Comparison of ENCODE assay signal across 9 cellular contexts in genomic region chr17:79033741-79034501, GRCh38. TPM values are rescaled to one million over a fixed set of nuclear protein-coding genes. Genes with fewer than 3 reads are reported as not detected.
DNase-seq lines count a peak whose midpoint lies in the region; ATAC-seq and TF ChIP-seq lines count a peak whose summit lies in the region.
"Had no signal": no experiment of that assay in that cellular context is flagged by ENCODE, and none has a peak within 500 bp of the region (broad histone marks: within the 10 kb centered on the region; RNA-seq: fewer than 3 reads in every experiment).

No MANE protein-coding gene starts in this region.

- peaks cover 25% of the 10 kb centered on the region for H3K27me3 Mint-ChIP-seq in neural crest cell (ENCODE audit: low read depth)

- peaks cover 10% of the 10 kb centered on the region for H3K4me1 Mint-ChIP-seq in neural crest cell

- H3K9me3 Mint-ChIP-seq in neural crest cell = no peaks in the 10 kb centered on the region

- no peak overlapping the region for H3K4me3 Mint-ChIP-seq in neural crest cell

- ATAC-seq in esophagus mucosa (peak; percentile 23), GM18858 (IDR thresholded peaks at IDR 0.05; ENCODE audit: unreplicated experiment) (no peak), GM21367 (IDR thresholded peaks at IDR 0.05; ENCODE audit: unreplicated experiment) (no peak), GM18870 (IDR thresholded peaks at IDR 0.05; ENCODE audit: unreplicated experiment) (no peak), HG02759 (IDR thresholded peaks at IDR 0.05; ENCODE audit: unreplicated experiment) (no peak)

- TF ChIP-seq CTCF in neural crest cell (conservative IDR thresholded peaks at IDR 0.05) = no peak

- no peaks in the 10 kb centered on the region for H3K36me3 Mint-ChIP-seq in neural crest cell (ENCODE audit: low read depth)

- peak overlapping the region; percentile 71 for H3K27ac Mint-ChIP-seq in neural crest cell (ENCODE audit: unreplicated experiment)

- DNase-seq in Ammon's horn (ENCODE audit: low spot score) = peak; percentile 84
- peak; percentile 49 for DNase-seq in NCI-H2107 treated with DMSO at 0.1 percent for 48 hours (lab: John Stamatoyannopoulos, UW; ENCODE audit: unreplicated experiment)
- DNase-seq in neural crest cell (ENCODE audit: low read depth, low spot score) = no peak
- DNase-seq: activated naive CD4-positive, alpha-beta T cell treated with Interleukin-2 at 50 U/mL for 16 hours had no signal

RNA-seq across cellular contexts. Expression of gene C1QTNF1, which starts 10.0 kb away (rescaled TPM):
- 4.1 TPM for total RNA-seq in esophagus mucosa
- total RNA-seq in neural crest cell = 0.89 and 1.0 TPM in 2 replicates

RNA-seq across cellular contexts. Expression of gene CANT1, which starts 24.4 kb away (rescaled TPM):
- total RNA-seq in esophagus mucosa = 55.5 TPM
- total RNA-seq in neural crest cell = 62.1 and 63.8 TPM in 2 replicates

RNA-seq across cellular contexts. Expression of gene ENGASE, which starts 40.7 kb away (rescaled TPM):
- total RNA-seq in esophagus mucosa = 6.5 TPM
- total RNA-seq in neural crest cell = 50.9 and 52.6 TPM in 2 replicates

RNA-seq across cellular contexts. Expression of gene LGALS3BP, which starts 54.2 kb away (rescaled TPM):
- total RNA-seq in esophagus mucosa = 193 TPM
- total RNA-seq in neural crest cell = 21.7 and 24.3 TPM in 2 replicates
